Comparison of ENCODE assay signal across 29 cellular contexts in genomic region chr15:72248514-72248913, GRCh38. TPM values are rescaled to one million over a fixed set of nuclear protein-coding genes. Genes with fewer than 3 reads are reported as not detected.
"Had no signal": no experiment of that assay in that cellular context is flagged by ENCODE, and none has a peak within 500 bp of the region (broad histone marks: within the 10 kb centered on the region; RNA-seq: fewer than 3 reads in every experiment).

No MANE protein-coding gene starts in this region.

- H3K27ac ChIP-seq: ascending aorta, brain microvascular endothelial cell, gastroesophageal sphincter, hepatocyte, left ventricle myocardium inferior, testis, transverse colon, WERI-Rb-1 had no signal

- ATAC-seq: gastroesophageal sphincter, right cardiac atrium had no signal

- H3K27me3 ChIP-seq: ascending aorta, brain microvascular endothelial cell, gastroesophageal sphincter, hepatocyte, testis, transverse colon had no signal

- H3K4me1 Mint-ChIP-seq: activated naive CD8-positive, alpha-beta T cell treated with anti-CD3 and anti-CD28 coated beads, Interleukin-2, amount 10 ng/mL, durations not matched to agents 7 days and 5 days; nephron had no signal

- DNase-seq: activated CD4-positive, alpha-beta T cell treated with anti-CD3 and anti-CD28 coated beads for 48 hours; activated CD4-positive, alpha-beta T cell treated with anti-CD3 and anti-CD28 coated beads, Interleukin-2, amount 50 U/mL, for 48 hours; activated CD8-positive, alpha-beta memory T cell treated with anti-CD3 and anti-CD28 coated beads for 24 hours; activated naive CD8-positive, alpha-beta T cell treated with anti-CD3 and anti-CD28 coated beads, Interleukin-2, amount 10 ng/mL, durations not matched to agents 7 days and 5 days; activated T-cell treated with anti-CD3 and anti-CD28 coated beads, Interleukin-2, amount 50 U/mL, for 1 hour; brain microvascular endothelial cell; caudate nucleus; effector CD8-positive, alpha-beta T cell; islet precursor cell; left ventricle myocardium inferior; mesendoderm; posterior cingulate gyrus; right cardiac atrium; stimulated activated CD4-positive, alpha-beta T cell treated with anti-CD3 and anti-CD28 coated beads, Interleukin-15, amount 100 ng/mL, for 24 hours; stimulated activated CD4-positive, alpha-beta T cell treated with anti-CD3 and anti-CD28 coated beads, Interleukin-2, amount 100 ng/mL, for 24 hours; stimulated activated naive CD4-positive, alpha-beta T cell; SW 1271; T1000; testis; transverse colon; WERI-Rb-1 had no signal

- H3K4me1 ChIP-seq: ascending aorta, gastroesophageal sphincter, left ventricle myocardium inferior, transverse colon had no signal

- H3K9me3 Mint-ChIP-seq: activated naive CD8-positive, alpha-beta T cell treated with anti-CD3 and anti-CD28 coated beads, Interleukin-2, amount 10 ng/mL, durations not matched to agents 7 days and 5 days; nephron; T-helper 1 cell treated with Interleukin-12 subunit alpha and Interleukin-12 subunit beta and Interleukin-4 antibody, amounts not matched to agents 30 μg/mL and 1 μg/mL, for 36 hours had no signal

- H3K27me3 Mint-ChIP-seq: activated naive CD8-positive, alpha-beta T cell treated with anti-CD3 and anti-CD28 coated beads, Interleukin-2, amount 10 ng/mL, durations not matched to agents 7 days and 5 days had no signal

- H3K4me2 ChIP-seq: hepatocyte had no signal

- H3K4me3 Mint-ChIP-seq: activated naive CD8-positive, alpha-beta T cell treated with anti-CD3 and anti-CD28 coated beads, Interleukin-2, amount 10 ng/mL, durations not matched to agents 7 days and 5 days; nephron; T-helper 1 cell treated with Interleukin-12 subunit alpha and Interleukin-12 subunit beta and Interleukin-4 antibody, amounts not matched to agents 30 μg/mL and 1 μg/mL, for 36 hours had no signal

- H2AFZ ChIP-seq: hepatocyte had no signal

- H3K4me3 ChIP-seq: ascending aorta, gastroesophageal sphincter, hepatocyte, left ventricle myocardium inferior, lung, testis, transverse colon had no signal

- H3K27ac Mint-ChIP-seq: activated naive CD8-positive, alpha-beta T cell treated with anti-CD3 and anti-CD28 coated beads, Interleukin-2, amount 10 ng/mL, durations not matched to agents 7 days and 5 days; nephron had no signal

- H3K9me3 ChIP-seq: ascending aorta, gastroesophageal sphincter, left ventricle myocardium inferior, testis, transverse colon had no signal

- H3K79me2 ChIP-seq: hepatocyte had no signal

RNA-seq across cellular contexts. Expression of gene GRAMD2A, which starts 50.9 kb away (rescaled TPM):
- total RNA-seq: activated naive CD8-positive, alpha-beta T cell treated with anti-CD3 and anti-CD28 coated beads, Interleukin-2, amount 10 ng/mL, durations not matched to agents 7 days and 5 days; ascending aorta; left ventricle myocardium inferior; mononuclear cell; osteoblast had no signal
